Comparison of ENCODE assay signal across 25 cellular contexts in the genomic region with DNA sequence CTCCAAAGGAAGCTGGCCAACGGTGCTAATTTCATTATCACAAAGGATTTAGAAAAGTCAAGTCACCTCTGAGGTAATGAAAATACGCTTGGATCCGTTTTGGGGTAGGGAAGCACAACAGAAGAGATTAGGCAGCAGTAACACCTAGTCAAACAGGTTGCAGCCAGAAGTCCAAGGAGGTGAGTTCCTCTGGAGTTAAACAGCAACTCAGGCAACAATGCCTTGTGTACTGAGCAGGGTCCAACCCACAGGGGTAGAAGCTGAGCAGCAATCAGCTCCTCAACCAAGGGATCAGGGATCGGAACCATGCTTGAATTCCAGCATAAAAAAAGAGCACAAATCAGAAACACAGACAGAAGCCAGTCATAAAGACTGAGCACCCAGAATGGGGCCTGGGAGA.
"Had no signal": no experiment of that assay in that cellular context is flagged by ENCODE, and none has a peak within 500 bp of the region (broad histone marks: within the 10 kb centered on the region; RNA-seq: fewer than 3 reads in every experiment).

No MANE protein-coding gene starts in this region.

- H3K4me3 ChIP-seq: adrenal gland, ascending aorta, dorsolateral prefrontal cortex, esophagus squamous epithelium, gastroesophageal sphincter, pancreas, suprapubic skin, tibial nerve had no signal

- H3K27ac Mint-ChIP-seq: activated CD4-positive, alpha-beta T cell treated with anti-CD3 and anti-CD28 coated beads, Interleukin-2, amount 10 ng/mL, durations not matched to agents 7 days and 5 days; activated CD8-positive, alpha-beta memory T cell treated with anti-CD3 and anti-CD28 coated beads, Interleukin-2, amount 10 ng/mL, durations not matched to agents 7 days and 5 days; activated CD8-positive, alpha-beta T cell treated with anti-CD3 and anti-CD28 coated beads for 36 hours; activated naive CD4-positive, alpha-beta T cell treated with anti-CD3 and anti-CD28 coated beads, Interleukin-2, amount 50 U/mL, for 72 hours; activated T-helper 17 cell treated with anti-CD3 and anti-CD28 coated beads, Interleukin-2, amount 50 U/mL, for 72 hours; stimulated activated effector memory CD8-positive, alpha-beta T cell treated with anti-CD3 and anti-CD28 coated beads, Interleukin-12 subunit alpha, Interleukin-12 subunit beta, amount 100 ng/mL, for 72 hours; stimulated activated naive CD8-positive, alpha-beta T cell treated with anti-CD3 and anti-CD28 coated beads, Interleukin-15, amount 100 ng/mL, for 72 hours; T-cell; T-helper 2 cell treated with Interferon-gamma antibody and Interleukin-4, amounts not matched to agents 5 μg/mL and 100 μg/mL, for 36 hours had no signal

- H3K4me1 Mint-ChIP-seq: activated CD4-positive, alpha-beta T cell treated with anti-CD3 and anti-CD28 coated beads, Interleukin-2, amount 10 ng/mL, durations not matched to agents 7 days and 5 days; activated CD8-positive, alpha-beta memory T cell treated with anti-CD3 and anti-CD28 coated beads, Interleukin-2, amount 10 ng/mL, durations not matched to agents 7 days and 5 days; activated T-helper 17 cell treated with anti-CD3 and anti-CD28 coated beads, Interleukin-2, amount 50 U/mL, for 72 hours; naive B cell; stimulated activated effector memory CD8-positive, alpha-beta T cell treated with anti-CD3 and anti-CD28 coated beads, Interleukin-12 subunit alpha, Interleukin-12 subunit beta, amount 100 ng/mL, for 72 hours; stimulated activated naive CD8-positive, alpha-beta T cell treated with anti-CD3 and anti-CD28 coated beads, Interleukin-15, amount 100 ng/mL, for 72 hours; T-cell had no signal

- H3K9me3 Mint-ChIP-seq: activated CD4-positive, alpha-beta T cell treated with anti-CD3 and anti-CD28 coated beads, Interleukin-2, amount 10 ng/mL, durations not matched to agents 7 days and 5 days; activated CD8-positive, alpha-beta T cell treated with anti-CD3 and anti-CD28 coated beads for 36 hours; activated naive CD4-positive, alpha-beta T cell treated with anti-CD3 and anti-CD28 coated beads, Interleukin-2, amount 50 U/mL, for 72 hours; activated T-helper 17 cell treated with anti-CD3 and anti-CD28 coated beads, Interleukin-2, amount 50 U/mL, for 72 hours; stimulated activated effector memory CD8-positive, alpha-beta T cell treated with anti-CD3 and anti-CD28 coated beads, Interleukin-12 subunit alpha, Interleukin-12 subunit beta, amount 100 ng/mL, for 72 hours; stimulated activated naive CD8-positive, alpha-beta T cell treated with anti-CD3 and anti-CD28 coated beads, Interleukin-15, amount 100 ng/mL, for 72 hours; T-cell; T-helper 2 cell treated with Interferon-gamma antibody and Interleukin-4, amounts not matched to agents 5 μg/mL and 100 μg/mL, for 36 hours had no signal

- H3K27ac ChIP-seq: adrenal gland, ascending aorta, brain microvascular endothelial cell, dorsolateral prefrontal cortex, esophagus squamous epithelium, gastroesophageal sphincter, pancreas, suprapubic skin, tibial nerve, WERI-Rb-1 had no signal

- H3K27me3 ChIP-seq: adrenal gland, ascending aorta, brain microvascular endothelial cell, dorsolateral prefrontal cortex, esophagus squamous epithelium, gastroesophageal sphincter, pancreas, suprapubic skin, tibial nerve had no signal

- H3K4me1 ChIP-seq: adrenal gland, gastroesophageal sphincter, pancreas had no signal

- H3K36me3 Mint-ChIP-seq: activated CD8-positive, alpha-beta memory T cell treated with anti-CD3 and anti-CD28 coated beads, Interleukin-2, amount 10 ng/mL, durations not matched to agents 7 days and 5 days; activated naive CD4-positive, alpha-beta T cell treated with anti-CD3 and anti-CD28 coated beads, Interleukin-2, amount 50 U/mL, for 72 hours; naive B cell; stimulated activated effector memory CD8-positive, alpha-beta T cell treated with anti-CD3 and anti-CD28 coated beads, Interleukin-12 subunit alpha, Interleukin-12 subunit beta, amount 100 ng/mL, for 72 hours; T-cell had no signal

- H3K36me3 ChIP-seq: adrenal gland, ascending aorta, brain microvascular endothelial cell, esophagus squamous epithelium, gastroesophageal sphincter, pancreas, suprapubic skin, tibial nerve, WERI-Rb-1 had no signal

- DNase-seq: activated CD4-positive, alpha-beta T cell treated with anti-CD3 and anti-CD28 coated beads, Interleukin-2, amount 10 ng/mL, durations not matched to agents 7 days and 5 days; activated CD4-positive, CD25-positive, alpha-beta regulatory T cell treated with anti-CD3 and anti-CD28 coated beads, Interleukin-2, amount 50 U/mL, for 72 hours; activated CD8-positive, alpha-beta memory T cell treated with anti-CD3 and anti-CD28 coated beads, Interleukin-2, amount 10 ng/mL, durations not matched to agents 7 days and 5 days; activated CD8-positive, alpha-beta T cell treated with anti-CD3 and anti-CD28 coated beads for 36 hours; adrenal gland; brain microvascular endothelial cell; central memory CD4-positive, alpha-beta T cell; dorsolateral prefrontal cortex; esophagus squamous epithelium; head of caudate nucleus; naive B cell; pancreas; right cardiac atrium; stimulated activated CD4-positive, alpha-beta T cell treated with anti-CD3 and anti-CD28 coated beads, Interleukin-2, amount 100 ng/mL, for 24 hours; stimulated activated naive CD8-positive, alpha-beta T cell treated with anti-CD3 and anti-CD28 coated beads, Interleukin-15, amount 100 ng/mL, for 72 hours; T-cell; WERI-Rb-1 had no signal

- H3K4me3 Mint-ChIP-seq: activated CD4-positive, alpha-beta T cell treated with anti-CD3 and anti-CD28 coated beads, Interleukin-2, amount 10 ng/mL, durations not matched to agents 7 days and 5 days; activated CD8-positive, alpha-beta memory T cell treated with anti-CD3 and anti-CD28 coated beads, Interleukin-2, amount 10 ng/mL, durations not matched to agents 7 days and 5 days; activated CD8-positive, alpha-beta T cell treated with anti-CD3 and anti-CD28 coated beads for 36 hours; activated T-helper 17 cell treated with anti-CD3 and anti-CD28 coated beads, Interleukin-2, amount 50 U/mL, for 72 hours; naive B cell; stimulated activated effector memory CD8-positive, alpha-beta T cell treated with anti-CD3 and anti-CD28 coated beads, Interleukin-12 subunit alpha, Interleukin-12 subunit beta, amount 100 ng/mL, for 72 hours; stimulated activated naive CD8-positive, alpha-beta T cell treated with anti-CD3 and anti-CD28 coated beads, Interleukin-15, amount 100 ng/mL, for 72 hours; T-cell; T-helper 2 cell treated with Interferon-gamma antibody and Interleukin-4, amounts not matched to agents 5 μg/mL and 100 μg/mL, for 36 hours had no signal

- H3K9me3 ChIP-seq: adrenal gland, ascending aorta, esophagus squamous epithelium, gastroesophageal sphincter, pancreas, suprapubic skin, tibial nerve had no signal
